18 cellular contexts compared by ENCODE assay signal in genomic region chr19:18309525-18310064, GRCh38. TPM values are rescaled to one million over a fixed set of nuclear protein-coding genes. Genes with fewer than 3 reads are reported as not detected.
DNase-seq lines count a peak whose midpoint lies in the region; ATAC-seq and TF ChIP-seq lines count a peak whose summit lies in the region.
"Had no signal": no experiment of that assay in that cellular context is flagged by ENCODE, and none has a peak within 500 bp of the region (broad histone marks: within the 10 kb centered on the region; RNA-seq: fewer than 3 reads in every experiment).

No MANE protein-coding gene starts in this region.

- H2BK120ac ChIP-seq in mesenchymal stem cell (ENCODE audit: low read depth, low read length): no peak overlapping the region

- no peak for TF ChIP-seq POLR2A in suprapubic skin (IDR thresholded peaks at IDR 0.05)

- no peak overlapping the region for H3K14ac ChIP-seq in mesenchymal stem cell (ENCODE audit: low read length in 2 of 2)

- no peak overlapping the region for H2BK12ac ChIP-seq in mesenchymal stem cell (ENCODE audit: low read length in 2 of 2)

- no peaks in the 10 kb centered on the region for H3K27me3 Mint-ChIP-seq in CD4-positive, alpha-beta T cell
- H3K27me3 Mint-ChIP-seq in CD8-positive, alpha-beta T cell (ENCODE audit: low read depth): no peaks in the 10 kb centered on the region
- H3K27me3 Mint-ChIP-seq: CD4-positive, alpha-beta memory T cell had no signal

- H3K4me1 ChIP-seq in mesenchymal stem cell (ENCODE audit: control insufficient read depth, insufficient read depth, low read depth, low read length) (peaks cover 17% of the 10 kb centered on the region), suprapubic skin (peaks cover 34% of the 10 kb centered on the region)
- H3K4me1 ChIP-seq in CD8-positive, alpha-beta T cell (ENCODE audit: insufficient read depth, low read length): peaks cover 40% of the 10 kb centered on the region

- no peak overlapping the region for H3K4ac ChIP-seq in mesenchymal stem cell (ENCODE audit: low read depth in 1 of 2, low read length in 2 of 2)

- H3K27ac ChIP-seq in CD4-positive, alpha-beta T cell (ENCODE audit: low read depth, low read length): peak overlapping the region; percentile 2
- H3K27ac ChIP-seq in mesenchymal stem cell (ENCODE audit: low read length, poor library complexity, severe bottlenecking) (no peak overlapping the region), suprapubic skin (no peak overlapping the region)
- no peak overlapping the region for H3K27ac ChIP-seq in CD8-positive, alpha-beta T cell (ENCODE audit: low read depth, low read length)

- H3K27ac Mint-ChIP-seq in CD4-positive, alpha-beta T cell: no peak overlapping the region
- no peak overlapping the region for H3K27ac Mint-ChIP-seq in CD8-positive, alpha-beta T cell

- no peaks in the 10 kb centered on the region for H3K9me3 Mint-ChIP-seq in CD4-positive, alpha-beta T cell
- no peaks in the 10 kb centered on the region for H3K9me3 Mint-ChIP-seq in CD8-positive, alpha-beta T cell

- POLR2A ChIA-PET in CD4-positive, alpha-beta T cell (lab: Charles Lee): interaction anchor here (1.0 to 13.9 kb wide), 4 partner anchors 9 to 29 kb away, joined by 3 to 761 read pairs (median 37); partner anchors contain the start of gene JUND
- POLR2A ChIA-PET in CD8-positive, alpha-beta T cell (lab: Charles Lee): interaction anchor here (1.0 to 6.8 kb wide), 4 partner anchors 8 to 30 kb away, joined by 3 to 47 read pairs (median 4); partner anchors contain the start of genes JUND and LSM4

- H3K4me3 Mint-ChIP-seq in CD4-positive, alpha-beta T cell: no peak overlapping the region
- H3K4me3 Mint-ChIP-seq in CD8-positive, alpha-beta T cell: no peak overlapping the region
- H3K4me3 Mint-ChIP-seq: CD4-positive, alpha-beta memory T cell had no signal

- no peak for TF ChIP-seq CTCF in CD4-positive, alpha-beta T cell (IDR thresholded peaks at IDR 0.05)
- no peak for TF ChIP-seq CTCF in CD8-positive, alpha-beta T cell (IDR thresholded peaks at IDR 0.05)
- no peak for TF ChIP-seq CTCF in suprapubic skin (IDR thresholded peaks at IDR 0.05)

- WGBS in mesenchymal stem cell: 97% methylated on average over 33 of the region's 33 CpGs
- 86% methylated on average over 33 of the region's 33 CpGs for WGBS in suprapubic skin

- no peak overlapping the region for H3K4me3 ChIP-seq in H7 (ENCODE audit: insufficient read depth, low read depth, low read length)
- H3K4me3 ChIP-seq in mesenchymal stem cell (ENCODE audit: insufficient read depth in 1 of 2, low read depth in 1 of 2, low read length in 2 of 2): no peak overlapping the region
- H3K4me3 ChIP-seq in CD8-positive, alpha-beta T cell (ENCODE audit: low read depth, low read length): no peak overlapping the region
- no peak overlapping the region for H3K4me3 ChIP-seq in suprapubic skin
- H3K4me3 ChIP-seq: HAP-1 had no signal

- H3K36me3 Mint-ChIP-seq in CD4-positive, alpha-beta T cell (ENCODE audit: low read depth): peaks cover 45% of the 10 kb centered on the region
- H3K36me3 Mint-ChIP-seq in CD8-positive, alpha-beta T cell: peaks cover 65% of the 10 kb centered on the region

- no peak overlapping the region for H2AFZ ChIP-seq in mesenchymal stem cell (ENCODE audit: low read depth, low read length)

- H3K18ac ChIP-seq in mesenchymal stem cell (ENCODE audit: low read depth in 1 of 2, low read length in 2 of 2): no peak overlapping the region

- DNase-seq in AG08396 (ENCODE audit: low spot score) (peak; percentile 3), H7 (peak; percentile 44), mesenchymal stem cell (no peak), SW 1271 (lab: John Stamatoyannopoulos, UW) (no peak), suprapubic skin (ENCODE audit: low spot score in 2 of 2) (no peak)
- DNase-seq in CD4-positive, alpha-beta T cell: no peak
- no peak for DNase-seq in CD8-positive, alpha-beta T cell
- DNase-seq: ACHN; CD4-positive, alpha-beta memory T cell; DMS79 treated with DMSO at 0.1 percent for 48 hours; KBM-7; MV-4-11; NCI-H1436 treated with DMSO at 0.1 percent for 48 hours; NCI-H2029 treated with DMSO at 0.1 percent for 48 hours; NCI-H2171 treated with DMSO at 0.1 percent for 48 hours; NCI-H774; PC-3 had no signal

- H3K4me1 Mint-ChIP-seq in CD4-positive, alpha-beta T cell (ENCODE audit: low read depth): peaks cover 32% of the 10 kb centered on the region
- peaks cover 36% of the 10 kb centered on the region for H3K4me1 Mint-ChIP-seq in CD8-positive, alpha-beta T cell (ENCODE audit: low read depth)

- CTCF ChIA-PET in CD4-positive, alpha-beta T cell (lab: Charles Lee): no interaction called here
- CTCF ChIA-PET in CD8-positive, alpha-beta T cell (lab: Charles Lee): interaction anchor here (1.1 to 17.3 kb wide), 2 partner anchors 9 to 31 kb away, joined by 4 to 256 read pairs; partner anchors contain the start of genes IQCN and JUND

- no peak overlapping the region for H2AK5ac ChIP-seq in mesenchymal stem cell (ENCODE audit: low read length, severe bottlenecking)

- no peak overlapping the region for H2BK15ac ChIP-seq in mesenchymal stem cell (ENCODE audit: low read depth, poor library complexity, severe bottlenecking)

- H3K23ac ChIP-seq in mesenchymal stem cell (ENCODE audit: low read length in 2 of 2): no peak overlapping the region

- no peak for TF ChIP-seq EP300 in suprapubic skin (IDR thresholded peaks at IDR 0.05)

- no peak overlapping the region for H2BK5ac ChIP-seq in mesenchymal stem cell (ENCODE audit: low read depth, low read length, poor library complexity, severe bottlenecking)

- no peak overlapping the region for H4K8ac ChIP-seq in mesenchymal stem cell (ENCODE audit: low read length)

- intact Hi-C loops in CD4-positive, alpha-beta T cell (cut with DNase I, micrococcal nuclease): no loop called here
- intact Hi-C loops in CD8-positive, alpha-beta T cell (cut with DNase I, micrococcal nuclease): no loop called here

- peaks cover 28% of the 10 kb centered on the region for H3K36me3 ChIP-seq in H7 (replicated peaks; ENCODE audit: control insufficient read depth, insufficient read depth, low read length)
- H3K36me3 ChIP-seq in mesenchymal stem cell (ENCODE audit: control insufficient read depth in 1 of 2, insufficient read depth in 2 of 2, low read depth in 1 of 2, low read length in 2 of 2): peaks cover 32 to 82% of the 10 kb centered on the region in 2 experiments
- peaks cover 6% of the 10 kb centered on the region for H3K36me3 ChIP-seq in CD8-positive, alpha-beta T cell (ENCODE audit: insufficient read depth, low read length)
- peaks cover 41% of the 10 kb centered on the region for H3K36me3 ChIP-seq in suprapubic skin

- H3K9ac ChIP-seq in mesenchymal stem cell (ENCODE audit: low read length): no peak overlapping the region

- no peaks in the 10 kb centered on the region for H3K27me3 ChIP-seq in CD4-positive, alpha-beta T cell (ENCODE audit: control insufficient read depth, insufficient read depth, low read length)
- H3K27me3 ChIP-seq in H7 (ENCODE audit: control insufficient read depth, insufficient read depth, low read length) (no peaks in the 10 kb centered on the region), mesenchymal stem cell (ENCODE audit: control insufficient read depth in 1 of 2, insufficient read depth in 1 of 2, low read length in 2 of 2) (no peaks in the 10 kb centered on the region), suprapubic skin (no peaks in the 10 kb centered on the region)
- H3K27me3 ChIP-seq in CD8-positive, alpha-beta T cell (ENCODE audit: insufficient read depth, low read length): no peaks in the 10 kb centered on the region

- H3K79me1 ChIP-seq in mesenchymal stem cell (replicated peaks; ENCODE audit: low read length, poor library complexity, severe bottlenecking): peaks cover 21% of the 10 kb centered on the region

- H3K4me2 ChIP-seq in mesenchymal stem cell (ENCODE audit: low read length, poor library complexity, severe bottlenecking): no peak overlapping the region

- H3K9me3 ChIP-seq in CD4-positive, alpha-beta T cell (ENCODE audit: control insufficient read depth, low read length): no peaks in the 10 kb centered on the region
- H3K9me3 ChIP-seq in mesenchymal stem cell (ENCODE audit: control insufficient read depth, low read length): no peaks in the 10 kb centered on the region
- no peaks in the 10 kb centered on the region for H3K9me3 ChIP-seq in CD8-positive, alpha-beta T cell (ENCODE audit: low read length)
- no peaks in the 10 kb centered on the region for H3K9me3 ChIP-seq in suprapubic skin
- H3K9me3 ChIP-seq: HAP-1 had no signal

- ATAC-seq in CD4-positive, alpha-beta T cell (ENCODE audit: poor library complexity): no peak
- no peak for ATAC-seq in CD8-positive, alpha-beta T cell
- ATAC-seq: PC-3 had no signal

- peak overlapping the region; percentile 25 for H4K91ac ChIP-seq in mesenchymal stem cell (ENCODE audit: low read length)

RNA-seq across cellular contexts. Expression of gene LSM4, which starts 13.3 kb away (rescaled TPM):
- total RNA-seq in CD4-positive, alpha-beta T cell: 10 to 100 TPM; 40.2 to 47.4 TPM
- total RNA-seq in H7 (2014; rRNA removed; shearing (Covaris generic)): 787 and 838 TPM in 2 replicates
- polyA plus RNA-seq in mesenchymal stem cell (2013, experiment 1 of 2): 97.6 TPM
- polyA plus RNA-seq in mesenchymal stem cell (2013, experiment 2 of 2): 98.6 TPM
- 10 to 100 TPM; 41.1 to 43.9 TPM for total RNA-seq in CD8-positive, alpha-beta T cell
- total RNA-seq in suprapubic skin: 100 to 1,000 TPM in 2 of 4 donors, 10 to 100 TPM in 2; 53.1 to 115 (median 103) TPM

RNA-seq across cellular contexts. Expression of gene JUND, which starts 28.2 kb away (rescaled TPM):
- total RNA-seq in CD4-positive, alpha-beta T cell: 1,000 to 10,000 TPM; 1,827 to 1,976 TPM
- 173 and 181 TPM in 2 replicates for total RNA-seq in H7 (2014; rRNA removed; shearing (Covaris generic))
- polyA plus RNA-seq in mesenchymal stem cell (2013, experiment 1 of 2): 173 TPM
- 178 TPM for polyA plus RNA-seq in mesenchymal stem cell (2013, experiment 2 of 2)
- total RNA-seq in CD8-positive, alpha-beta T cell: 1,000 to 10,000 TPM; 1,995 to 2,125 TPM
- 100 to 1,000 TPM; 330 to 579 (median 396) TPM for total RNA-seq in suprapubic skin

RNA-seq across cellular contexts. Expression of gene PGPEP1, which starts 30.8 kb away (rescaled TPM):
- 10 to 100 TPM; 24.4 to 25.9 TPM for total RNA-seq in CD4-positive, alpha-beta T cell
- total RNA-seq in H7 (2014; rRNA removed; shearing (Covaris generic)): 11.5 and 13.6 TPM in 2 replicates
- polyA plus RNA-seq in mesenchymal stem cell (2013, experiment 1 of 2): 69.3 TPM
- 64.4 TPM for polyA plus RNA-seq in mesenchymal stem cell (2013, experiment 2 of 2)
- 10 to 100 TPM; 20.0 to 25.2 TPM for total RNA-seq in CD8-positive, alpha-beta T cell
- total RNA-seq in suprapubic skin: 1 to 10 TPM; 4.6 to 8.0 (median 7.6) TPM

RNA-seq across cellular contexts. Expression of gene IQCN, which starts 35.3 kb away (rescaled TPM):
- total RNA-seq in CD4-positive, alpha-beta T cell: 10 to 100 TPM; 18.1 to 18.7 TPM
- 0.55 and 0.76 TPM in 2 replicates for total RNA-seq in H7 (2014; rRNA removed; shearing (Covaris generic))
- polyA plus RNA-seq in mesenchymal stem cell (2013, experiment 1 of 2): 0.30 TPM
- 0.33 TPM for polyA plus RNA-seq in mesenchymal stem cell (2013, experiment 2 of 2)
- total RNA-seq in CD8-positive, alpha-beta T cell: 10 to 100 TPM in 1 of 2 experiments, 1 to 10 TPM in 1; 7.6 to 10.4 TPM
- total RNA-seq in suprapubic skin: 10 to 100 TPM in 3 of 4 donors, 1 to 10 TPM in 1; 8.1 to 27.6 (median 13.6) TPM

Comparison
In these comparisons a context has a peak if more than half of its experiments do, and no peak if none do; other contexts are left out.
1. DNase-seq: peak in AG08396 (single experiment) and H7 (single experiment); none in CD4-positive, alpha-beta T cell (0 of 10), mesenchymal stem cell (single experiment), CD8-positive, alpha-beta T cell (0 of 7), SW 1271 (0 of 2) and suprapubic skin (0 of 2).